In the genomic region with DNA sequence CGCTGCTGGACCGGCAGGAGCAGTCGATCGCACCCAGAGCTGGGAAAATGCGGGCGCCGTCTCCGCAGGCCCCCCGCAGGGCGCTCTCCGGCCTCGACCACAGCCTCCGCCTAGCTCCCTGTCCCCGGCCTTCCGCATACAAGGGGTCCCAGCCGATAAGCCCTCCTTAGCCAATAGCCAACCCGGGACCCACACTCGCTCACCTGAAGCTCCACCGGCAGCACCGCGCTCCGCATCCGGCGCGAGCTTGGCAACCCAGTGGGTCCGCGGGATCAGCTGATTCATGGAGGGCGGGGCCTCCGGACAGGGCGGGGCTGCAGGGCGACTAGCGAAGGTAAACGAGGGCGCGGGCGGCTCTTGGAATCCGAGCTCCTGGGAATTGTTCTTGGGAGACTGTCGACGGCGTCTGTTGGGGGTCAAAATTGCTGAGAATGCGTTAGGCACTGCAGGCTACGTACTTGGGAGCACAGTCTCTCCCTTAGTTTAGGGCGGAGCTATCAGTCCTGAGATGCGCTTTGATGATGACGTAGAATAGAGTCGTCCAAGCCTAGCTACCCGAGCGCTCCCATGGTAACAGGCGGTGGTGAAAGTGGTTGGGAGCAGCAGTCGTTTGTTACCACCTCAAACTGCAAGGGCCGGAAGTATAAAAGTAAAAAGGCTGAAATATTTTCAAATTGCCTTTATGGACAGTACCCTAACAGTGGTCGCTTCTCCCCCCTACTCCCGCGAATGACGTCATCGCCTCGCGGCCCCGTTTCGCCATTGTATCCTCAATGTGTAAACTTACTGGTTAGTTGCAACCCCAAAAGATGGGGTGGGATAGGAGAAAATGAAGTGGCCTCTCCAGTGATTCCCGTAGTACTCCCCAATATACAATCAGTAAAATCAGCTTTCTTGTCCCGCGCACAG, we compare ENCODE assay signal across 1 cellular context.
TF ChIP-seq lines count a peak whose summit lies in the region.

Gene ALS2 (minus strand): TSS at position 260 of the 909 bp plus-strand sequence. CDS start 12,048 bp downstream, outside the sequence.

TF ChIP-seq in HepG2, 621 proteins besides CTCF, POLR2A, EP300 and RAD21 (continued from another document and continues in another):
- TF ChIP-seq PAX8 (CRISPR knock-in tag; IDR thresholded peaks at IDR 0.05; ENCODE audit: borderline replicate concordance) (peak; percentile 87; the same call in 1 of the 2 replicates), TFE3 (CRISPR knock-in tag; IDR thresholded peaks at IDR 0.05) (peak; percentile 85), ZFP37 (CRISPR knock-in tag; IDR thresholded peaks at IDR 0.05; ENCODE audit: borderline replicate concordance) (peak; percentile 36; the same call in 1 of the 2 replicates), NBN (conservative IDR thresholded peaks at IDR 0.05) (no peak), ZNF614 (CRISPR knock-in tag; IDR thresholded peaks at IDR 0.05; ENCODE audit: borderline replicate concordance) (peak; percentile 79), MEIS1 (CRISPR knock-in tag; IDR thresholded peaks at IDR 0.05; ENCODE audit: borderline replicate concordance) (peak; percentile 85), HIC2 (CRISPR knock-in tag; IDR thresholded peaks at IDR 0.05; ENCODE audit: low read depth) (peak; percentile 17; the same call in 1 of the 2 replicates), CBX2 (IDR thresholded peaks at IDR 0.05; ENCODE audit: low read depth, low read length) (no peak), CBX2 (CRISPR knock-in tag; IDR thresholded peaks at IDR 0.05; ENCODE audit: low read depth) (no peak), CEBPG (CRISPR knock-in tag; IDR thresholded peaks at IDR 0.05) (no peak), HNRNPK (IDR thresholded peaks at IDR 0.05; ENCODE audit: low read depth, low read length, poor library complexity, severe bottlenecking) (peak; percentile 89), ZFY (CRISPR knock-in tag; IDR thresholded peaks at IDR 0.05) (peak; percentile 93), ZSCAN20 (CRISPR knock-in tag; IDR thresholded peaks at IDR 0.05; ENCODE audit: borderline replicate concordance) (peak; percentile 91; the same call in 1 of the 2 replicates), MAFK (conservative IDR thresholded peaks at IDR 0.05 in 1 of 2, IDR thresholded peaks at IDR 0.05 in 1 of 2; ENCODE audit: low read length in 2 of 2) (peak; percentile 84 to 88), ZNF782 (CRISPR knock-in tag; IDR thresholded peaks at IDR 0.05; ENCODE audit: borderline replicate concordance) (peak; percentile 88; the same call in 1 of the 2 replicates), ZNF282 (IDR thresholded peaks at IDR 0.05; ENCODE audit: partially characterized antibody) (no peak), ZNF652 (CRISPR knock-in tag; IDR thresholded peaks at IDR 0.05; ENCODE audit: borderline replicate concordance, low read depth) (0 out of 2 replicates have a peak, but pooled peaks have one; percentile 29), AFF4 (CRISPR knock-in tag; IDR thresholded peaks at IDR 0.05) (no peak), RBFOX2 (IDR thresholded peaks at IDR 0.05; ENCODE audit: low read depth, low read length) (peak; percentile 88), NFATC3 (CRISPR knock-in tag; IDR thresholded peaks at IDR 0.05) (no peak), FOXJ3 (CRISPR knock-in tag; IDR thresholded peaks at IDR 0.05; ENCODE audit: borderline replicate concordance) (peak; percentile 67; the same call in 1 of the 2 replicates), KIAA2018 (CRISPR knock-in tag; IDR thresholded peaks at IDR 0.05; ENCODE audit: borderline replicate concordance) (peak; percentile 79; the same call in 1 of the 2 replicates), ZKSCAN1 (IDR thresholded peaks at IDR 0.05; ENCODE audit: low read length) (no peak), POLR2AphosphoS2 (IDR thresholded peaks at IDR 0.05; ENCODE audit: low read depth, low read length) (no peak), ZNF431 (CRISPR knock-in tag; IDR thresholded peaks at IDR 0.05; ENCODE audit: borderline replicate concordance, low read depth) (peak; percentile 73), ZKSCAN8 (CRISPR knock-in tag; IDR thresholded peaks at IDR 0.05; ENCODE audit: borderline replicate concordance) (peak; percentile 81; the same call in 1 of the 2 replicates), ZNF235 (CRISPR knock-in tag; IDR thresholded peaks at IDR 0.05; ENCODE audit: borderline replicate concordance) (peak; percentile 54; the same call in 1 of the 2 replicates), ZNF672 (CRISPR knock-in tag; IDR thresholded peaks at IDR 0.05) (no peak), ARID2 (CRISPR knock-in tag; IDR thresholded peaks at IDR 0.05; ENCODE audit: borderline replicate concordance) (no peak), ZNF879 (CRISPR knock-in tag; IDR thresholded peaks at IDR 0.05) (peak; percentile 78; the same call in 1 of the 2 replicates), SAFB2 (CRISPR knock-in tag; IDR thresholded peaks at IDR 0.05; ENCODE audit: borderline replicate concordance, low read depth) (no peak; the same call in 1 of the 2 replicates), ZSCAN9 (CRISPR knock-in tag; IDR thresholded peaks at IDR 0.05; ENCODE audit: borderline replicate concordance) (peak; percentile 57; the same call in 1 of the 2 replicates)
- TF ChIP-seq, protein P1, sequence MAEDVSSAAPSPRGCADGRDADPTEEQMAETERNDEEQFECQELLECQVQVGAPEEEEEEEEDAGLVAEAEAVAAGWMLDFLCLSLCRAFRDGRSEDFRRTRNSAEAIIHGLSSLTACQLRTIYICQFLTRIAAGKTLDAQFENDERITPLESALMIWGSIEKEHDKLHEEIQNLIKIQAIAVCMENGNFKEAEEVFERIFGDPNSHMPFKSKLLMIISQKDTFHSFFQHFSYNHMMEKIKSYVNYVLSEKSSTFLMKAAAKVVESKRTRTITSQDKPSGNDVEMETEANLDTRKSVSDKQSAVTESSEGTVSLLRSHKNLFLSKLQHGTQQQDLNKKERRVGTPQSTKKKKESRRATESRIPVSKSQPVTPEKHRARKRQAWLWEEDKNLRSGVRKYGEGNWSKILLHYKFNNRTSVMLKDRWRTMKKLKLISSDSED (CRISPR knock-in tag; IDR thresholded peaks at IDR 0.05) = no peak
- TF ChIP-seq, protein P2, sequence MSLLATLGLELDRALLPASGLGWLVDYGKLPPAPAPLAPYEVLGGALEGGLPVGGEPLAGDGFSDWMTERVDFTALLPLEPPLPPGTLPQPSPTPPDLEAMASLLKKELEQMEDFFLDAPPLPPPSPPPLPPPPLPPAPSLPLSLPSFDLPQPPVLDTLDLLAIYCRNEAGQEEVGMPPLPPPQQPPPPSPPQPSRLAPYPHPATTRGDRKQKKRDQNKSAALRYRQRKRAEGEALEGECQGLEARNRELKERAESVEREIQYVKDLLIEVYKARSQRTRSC (CRISPR knock-in tag; IDR thresholded peaks at IDR 0.05; ENCODE audit: low read depth) = no peak
- TF ChIP-seq, protein P3, sequence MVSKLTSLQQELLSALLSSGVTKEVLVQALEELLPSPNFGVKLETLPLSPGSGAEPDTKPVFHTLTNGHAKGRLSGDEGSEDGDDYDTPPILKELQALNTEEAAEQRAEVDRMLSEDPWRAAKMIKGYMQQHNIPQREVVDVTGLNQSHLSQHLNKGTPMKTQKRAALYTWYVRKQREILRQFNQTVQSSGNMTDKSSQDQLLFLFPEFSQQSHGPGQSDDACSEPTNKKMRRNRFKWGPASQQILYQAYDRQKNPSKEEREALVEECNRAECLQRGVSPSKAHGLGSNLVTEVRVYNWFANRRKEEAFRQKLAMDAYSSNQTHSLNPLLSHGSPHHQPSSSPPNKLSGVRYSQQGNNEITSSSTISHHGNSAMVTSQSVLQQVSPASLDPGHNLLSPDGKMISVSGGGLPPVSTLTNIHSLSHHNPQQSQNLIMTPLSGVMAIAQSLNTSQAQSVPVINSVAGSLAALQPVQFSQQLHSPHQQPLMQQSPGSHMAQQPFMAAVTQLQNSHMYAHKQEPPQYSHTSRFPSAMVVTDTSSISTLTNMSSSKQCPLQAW (CRISPR knock-in tag; IDR thresholded peaks at IDR 0.05) = peak; percentile 72
